30 cellular contexts compared by ENCODE assay signal in genomic region chr21:40453183-40453582, GRCh38.
"Had no signal": no experiment of that assay in that cellular context is flagged by ENCODE, and none has a peak within 500 bp of the region (broad histone marks: within the 10 kb centered on the region; RNA-seq: fewer than 3 reads in every experiment).

No MANE protein-coding gene starts in this region.

- H3K9me3 ChIP-seq: ascending aorta had no signal

- H3K27me3 ChIP-seq: ascending aorta, cardiac muscle cell had no signal

- H3K27ac ChIP-seq: ascending aorta, cardiac muscle cell, VCaP had no signal

- ATAC-seq: activated CD8-positive, alpha-beta T cell treated with anti-CD3 and anti-CD28 coated beads for 36 hours; activated naive CD4-positive, alpha-beta T cell treated with anti-CD3 and anti-CD28 coated beads, Interleukin-2, amount 50 U/mL, for 72 hours; activated T-cell treated with anti-CD3 and anti-CD28 coated beads, Interleukin-2, amount 50 U/mL, for 4 hours; activated T-cell treated with anti-CD3 and anti-CD28 coated beads, Interleukin-2, amount 50 U/mL, for 72 hours; activated T-helper 17 cell treated with anti-CD3 and anti-CD28 coated beads, Interleukin-2, amount 50 U/mL, for 72 hours had no signal

- H3K4me3 ChIP-seq: ascending aorta, cardiac muscle cell had no signal

- DNase-seq: activated B cell treated with CpG ODN at 0.5 μM for 24 hours; activated CD4-positive, alpha-beta memory T cell treated with anti-CD3 and anti-CD28 coated beads for 36 hours; activated CD4-positive, alpha-beta T cell treated with anti-CD3 and anti-CD28 coated beads for 4 hours; activated CD4-positive, alpha-beta T cell treated with anti-CD3 and anti-CD28 coated beads, Interleukin-2, amount 10 ng/mL, durations not matched to agents 24 days and 14 days; activated CD4-positive, alpha-beta T cell treated with anti-CD3 and anti-CD28 coated beads, Interleukin-2, amount 50 U/mL, for 1 hour; activated CD4-positive, alpha-beta T cell treated with anti-CD3 and anti-CD28 coated beads, Interleukin-2, amount 50 U/mL, for 4 hours; activated CD4-positive, CD25-positive, alpha-beta regulatory T cell treated with anti-CD3 and anti-CD28 coated beads, Interleukin-2, amount 50 U/mL, for 72 hours; activated CD8-positive, alpha-beta memory T cell treated with anti-CD3 and anti-CD28 coated beads, Interleukin-2, amount 50 U/mL, for 4 hours; activated CD8-positive, alpha-beta T cell treated with anti-CD3 and anti-CD28 coated beads for 36 hours; activated effector memory CD4-positive, alpha-beta T cell treated with anti-CD3 and anti-CD28 coated beads, Interleukin-2, amount 50 U/mL, for 16 hours; activated gamma-delta T cell treated with Interleukin-2 at 50 U/mL for 16 hours; activated naive CD4-positive, alpha-beta T cell; activated naive CD4-positive, alpha-beta T cell treated with anti-CD3 and anti-CD28 coated beads for 36 hours; activated naive CD4-positive, alpha-beta T cell treated with anti-CD3 and anti-CD28 coated beads, Interleukin-2, amount 50 U/mL, for 16 hours; activated naive CD8-positive, alpha-beta T cell treated with anti-CD3 and anti-CD28 coated beads for 36 hours; activated T-cell treated with anti-CD3 and anti-CD28 coated beads for 4 hours; activated T-cell treated with anti-CD3 and anti-CD28 coated beads, Interleukin-2, amount 50 U/mL, for 1 hour; activated T-cell treated with anti-CD3 and anti-CD28 coated beads, Interleukin-2, amount 50 U/mL, for 4 hours; activated T-cell treated with anti-CD3 and anti-CD28 coated beads, Interleukin-2, amount 50 U/mL, for 72 hours; amygdala; anterior cingulate cortex; caudate nucleus; cerebellar nuclear complex; T-helper 2 cell; T-helper 9 cell had no signal

- H3K4me1 ChIP-seq: ascending aorta had no signal

- H3K36me3 ChIP-seq: ascending aorta, cardiac muscle cell had no signal
